4 cellular contexts compared by ENCODE assay signal in the genomic region with DNA sequence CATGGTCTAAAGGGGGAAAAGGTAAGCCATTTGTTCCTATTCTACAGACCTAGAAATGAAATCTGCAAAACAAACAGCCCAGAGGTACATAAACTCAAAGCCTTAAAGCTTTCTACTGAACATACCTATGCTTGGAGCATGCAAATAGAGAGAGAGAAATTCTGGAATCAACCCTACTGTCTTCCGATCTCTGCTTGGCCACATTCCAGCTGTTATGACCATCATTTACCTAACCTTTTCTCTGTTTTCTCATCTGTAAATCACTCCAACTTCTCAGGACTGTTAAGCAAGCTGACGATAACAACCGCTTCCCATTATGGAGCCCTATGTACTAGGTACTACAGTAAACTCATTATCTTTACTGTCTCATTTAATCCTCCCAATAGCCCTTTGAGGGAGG.
"Had no signal": no experiment of that assay in that cellular context is flagged by ENCODE, and none has a peak within 500 bp of the region (broad histone marks: within the 10 kb centered on the region; RNA-seq: fewer than 3 reads in every experiment).

No MANE protein-coding gene starts in this region.

- DNase-seq: H9, HCEC 1CT, IMR-90 had no signal

- ATAC-seq: GM23338 had no signal

- H3K4me3 ChIP-seq: GM23338 had no signal
